10 cellular contexts compared by ENCODE assay signal in the genomic region with DNA sequence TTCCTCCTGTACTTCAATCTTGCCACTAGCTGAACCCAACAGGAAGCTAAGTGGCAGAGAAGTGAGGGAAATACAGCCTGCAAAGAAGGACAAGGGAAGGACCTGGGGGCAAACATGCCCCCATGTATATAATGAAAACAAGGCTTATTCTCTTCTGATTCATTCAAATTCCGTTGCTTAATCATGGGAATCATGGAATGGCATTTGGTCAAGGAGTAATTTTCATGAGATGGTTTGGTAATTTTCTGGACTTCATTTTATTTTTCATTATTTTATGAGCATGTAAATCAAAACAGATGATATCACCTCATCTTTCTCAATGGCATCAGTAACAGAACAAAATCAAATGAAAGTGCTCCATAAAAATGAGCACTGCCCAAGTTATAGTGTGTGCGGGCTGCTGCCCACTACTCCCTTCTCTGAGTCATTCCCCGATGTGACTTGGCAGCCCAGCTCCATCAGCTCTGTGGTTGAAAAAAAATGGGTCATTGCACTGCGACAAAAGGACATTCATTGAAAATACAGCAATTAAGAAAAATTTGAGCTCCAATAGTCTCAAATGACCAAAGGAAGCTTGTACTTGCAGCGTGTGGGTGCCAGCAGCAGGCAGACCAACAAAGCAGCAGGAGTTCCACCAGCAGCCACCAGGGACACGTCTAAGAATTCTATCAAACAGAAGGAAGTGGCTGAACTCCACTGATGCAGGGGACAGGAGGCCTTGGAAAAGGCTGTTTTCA.
A peak's percentile ranks its signal among the peaks of the same experiment; 100 is the strongest.
DNase-seq lines count a peak whose midpoint lies in the region; ATAC-seq and TF ChIP-seq lines count a peak whose summit lies in the region.
"Had no signal": no experiment of that assay in that cellular context is flagged by ENCODE, and none has a peak within 500 bp of the region (broad histone marks: within the 10 kb centered on the region; RNA-seq: fewer than 3 reads in every experiment).

No MANE protein-coding gene starts in this region.

- ATAC-seq in CD4-positive, CD25-positive, alpha-beta regulatory T cell (ENCODE audit: low read depth in 2 of 2): peak; percentile 48 to 53
- ATAC-seq in HG02798 (IDR thresholded peaks at IDR 0.05; ENCODE audit: poor library complexity, unreplicated experiment) (peak; percentile 42), GM18505 (IDR thresholded peaks at IDR 0.05; ENCODE audit: unreplicated experiment) (no peak), GM21528 (IDR thresholded peaks at IDR 0.05; ENCODE audit: low FRiP score, unreplicated experiment) (no peak)
- ATAC-seq in activated CD8-positive, alpha-beta memory T cell treated with anti-CD3 and anti-CD28 coated beads, Interleukin-2, amount 10 ng/mL, durations not matched to agents 7 days and 5 days: no peak

- H3K4me3 Mint-ChIP-seq in CD4-positive, CD25-positive, alpha-beta regulatory T cell: peak overlapping the region in 1 of 4 donors; percentile 37
- no peak overlapping the region for H3K4me3 Mint-ChIP-seq in activated CD8-positive, alpha-beta memory T cell treated with anti-CD3 and anti-CD28 coated beads, Interleukin-2, amount 10 ng/mL, durations not matched to agents 7 days and 5 days

- H3K4me1 ChIP-seq in CD4-positive, CD25-positive, alpha-beta regulatory T cell (ENCODE audit: control insufficient read depth, insufficient read depth, low read length, poor library complexity, severe bottlenecking): peaks cover 14% of the 10 kb centered on the region

- peaks cover 8 to 20% (median 13%) of the 10 kb centered on the region in 4 donors for H3K4me1 Mint-ChIP-seq in CD4-positive, CD25-positive, alpha-beta regulatory T cell
- peaks cover 6% of the 10 kb centered on the region for H3K4me1 Mint-ChIP-seq in activated CD8-positive, alpha-beta memory T cell treated with anti-CD3 and anti-CD28 coated beads, Interleukin-2, amount 10 ng/mL, durations not matched to agents 7 days and 5 days

- peak in 1 of 3 donors; percentile 50 for DNase-seq in CD4-positive, CD25-positive, alpha-beta regulatory T cell
- DNase-seq in UCSD-AML1 (lab: John Stamatoyannopoulos, UW; ENCODE audit: unreplicated experiment): peak; percentile 70
- peak; percentile 18 for DNase-seq in fibroblast of pulmonary artery (ENCODE audit: low read depth)
- DNase-seq in occipital lobe (lab: John Stamatoyannopoulos, UW): peak; percentile 19
- DNase-seq in activated CD8-positive, alpha-beta memory T cell treated with anti-CD3 and anti-CD28 coated beads, Interleukin-2, amount 10 ng/mL, durations not matched to agents 7 days and 5 days: no peak

- H3K36me3 ChIP-seq in CD4-positive, CD25-positive, alpha-beta regulatory T cell (ENCODE audit: control insufficient read depth, insufficient read depth, low read length): no peaks in the 10 kb centered on the region

- TF ChIP-seq CTCF in fibroblast of pulmonary artery (IDR thresholded peaks at IDR 0.05; ENCODE audit: low read length, missing control alignments): peak; percentile 45

- TF ChIP-seq POLR2A in GM18505 (IDR thresholded peaks at IDR 0.05; ENCODE audit: borderline replicate concordance, extremely low read depth, insufficient read depth, insufficient read length): no peak

- H3K27ac ChIP-seq in CD4-positive, CD25-positive, alpha-beta regulatory T cell (ENCODE audit: insufficient read depth, low read length, poor library complexity, severe bottlenecking): no peak overlapping the region
- H3K27ac ChIP-seq: epithelial cell of prostate had no signal

- H3K9me3 Mint-ChIP-seq in CD4-positive, CD25-positive, alpha-beta regulatory T cell: peaks cover 0 to 3% (median 0%) of the 10 kb centered on the region in 7 donors
- H3K9me3 Mint-ChIP-seq in activated CD8-positive, alpha-beta memory T cell treated with anti-CD3 and anti-CD28 coated beads, Interleukin-2, amount 10 ng/mL, durations not matched to agents 7 days and 5 days (ENCODE audit: low read depth): no peaks in the 10 kb centered on the region
- H3K9me3 Mint-ChIP-seq: IgD-negative memory B cell had no signal

- CTCF ChIA-PET in activated CD8-positive, alpha-beta memory T cell treated with anti-CD3 and anti-CD28 coated beads, Interleukin-2, amount 10 ng/mL, durations not matched to agents 7 days and 5 days (lab: Charles Lee): no interaction called here

- H3K9me3 ChIP-seq in CD4-positive, CD25-positive, alpha-beta regulatory T cell (ENCODE audit: control insufficient read depth in 2 of 2, low read length in 2 of 2): no peaks in the 10 kb centered on the region

- no peak overlapping the region for H3K4me3 ChIP-seq in CD4-positive, CD25-positive, alpha-beta regulatory T cell (ENCODE audit: low read depth, low read length)
- H3K4me3 ChIP-seq in fibroblast of pulmonary artery (replicated peaks; ENCODE audit: low read depth, low read length): no peak overlapping the region

- H3K27me3 Mint-ChIP-seq in CD4-positive, CD25-positive, alpha-beta regulatory T cell: peaks cover 4% of the 10 kb centered on the region
- peaks cover 3% of the 10 kb centered on the region for H3K27me3 Mint-ChIP-seq in activated CD8-positive, alpha-beta memory T cell treated with anti-CD3 and anti-CD28 coated beads, Interleukin-2, amount 10 ng/mL, durations not matched to agents 7 days and 5 days
- H3K27me3 Mint-ChIP-seq: IgD-negative memory B cell had no signal

- H3K36me3 Mint-ChIP-seq in CD4-positive, CD25-positive, alpha-beta regulatory T cell: no peaks in the 10 kb centered on the region
- no peaks in the 10 kb centered on the region for H3K36me3 Mint-ChIP-seq in activated CD8-positive, alpha-beta memory T cell treated with anti-CD3 and anti-CD28 coated beads, Interleukin-2, amount 10 ng/mL, durations not matched to agents 7 days and 5 days

- H3K27me3 ChIP-seq in CD4-positive, CD25-positive, alpha-beta regulatory T cell (ENCODE audit: control insufficient read depth, insufficient read depth, low read length): peaks cover 1% of the 10 kb centered on the region

- H3K27ac Mint-ChIP-seq in CD4-positive, CD25-positive, alpha-beta regulatory T cell: peak overlapping the region in 1 of 3 donors; percentile 20
- H3K27ac Mint-ChIP-seq in activated CD8-positive, alpha-beta memory T cell treated with anti-CD3 and anti-CD28 coated beads, Interleukin-2, amount 10 ng/mL, durations not matched to agents 7 days and 5 days: no peak overlapping the region
- H3K27ac Mint-ChIP-seq: IgD-negative memory B cell had no signal

Comparison
In these comparisons a context has a peak if more than half of its experiments do, and no peak if none do; other contexts are left out.
1. ATAC-seq: peak in CD4-positive, CD25-positive, alpha-beta regulatory T cell (2 of 2) and HG02798 (single experiment); none in activated CD8-positive, alpha-beta memory T cell treated with anti-CD3 and anti-CD28 coated beads, Interleukin-2, amount 10 ng/mL, durations not matched to agents 7 days and 5 days (single experiment), GM18505 (single experiment) and GM21528 (single experiment).